ENCODE assay signal across 12 cellular contexts in the genomic region with DNA sequence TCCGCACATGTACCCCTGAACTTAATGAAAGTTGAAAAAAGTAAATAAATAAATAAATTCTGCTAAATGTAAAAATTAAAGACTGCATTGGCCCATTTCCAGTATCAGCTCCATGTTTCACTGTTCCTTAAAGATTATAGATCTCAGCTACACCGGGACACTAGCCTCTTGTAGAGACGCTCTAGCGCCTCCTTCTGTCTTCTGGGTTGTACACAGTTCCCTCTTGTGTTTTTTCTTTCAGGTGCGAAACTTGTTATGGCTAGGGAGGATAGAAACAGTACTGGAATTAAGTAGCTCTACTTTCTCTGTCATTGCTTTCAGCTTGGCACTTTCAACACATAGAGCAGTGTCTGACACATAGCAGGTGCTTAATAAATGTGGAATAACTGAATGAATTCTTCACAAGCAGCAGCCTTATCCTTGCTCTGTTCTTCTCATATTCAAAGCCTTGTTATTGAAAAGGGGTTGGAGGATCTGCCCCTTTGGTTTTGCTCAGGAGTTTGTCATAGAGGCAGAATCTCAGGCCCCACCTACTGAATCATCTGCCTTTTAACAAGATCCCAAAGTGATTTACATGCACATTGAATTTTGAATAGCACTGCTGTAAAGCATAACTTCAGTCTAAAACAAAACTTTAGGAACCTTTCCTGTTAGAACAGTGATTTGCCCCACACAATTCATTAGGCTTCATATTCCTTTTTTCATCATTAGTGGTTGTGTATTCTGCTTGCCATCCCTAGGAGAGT.
DNase-seq lines count a peak whose midpoint lies in the region; ATAC-seq, FAIRE-seq and TF ChIP-seq lines count a peak whose summit lies in the region.
"Had no signal": no experiment of that assay in that cellular context is flagged by ENCODE, and none has a peak within 500 bp of the region (broad histone marks: within the 10 kb centered on the region; RNA-seq: fewer than 3 reads in every experiment).

No MANE protein-coding gene starts in this region.

- TF ChIP-seq POLR2A in HepG2 (IDR thresholded peaks at IDR 0.05; ENCODE audit: insufficient read depth in 1 of 2, low read depth in 2 of 2, low read length in 2 of 2) = no peak
- no peak for TF ChIP-seq POLR2A in right lobe of liver (IDR thresholded peaks at IDR 0.05)

- TF ChIP-seq EP300 in HepG2 (IDR thresholded peaks at IDR 0.05; ENCODE audit: low read depth in 2 of 2, low read length in 2 of 2) (no peak), HepG2 (CRISPR knock-in tag; IDR thresholded peaks at IDR 0.05; ENCODE audit: borderline replicate concordance) (no peak)

- DNase-seq in HepG2 (ENCODE audit: low spot score) = no peak
- no peak for DNase-seq in right lobe of liver
- DNase-seq in OCI-M1 (lab: John Stamatoyannopoulos, UW) = peak; percentile 53
- DNase-seq in fibroblast of villous mesenchyme (ENCODE audit: low read depth) = no peak
- no peak for DNase-seq in cerebellar cortex (ENCODE audit: low spot score)
- no peak for DNase-seq in H4 (ENCODE audit: low spot score)
- no peak for DNase-seq in colonic mucosa
- DNase-seq in stimulated activated CD4-positive, alpha-beta T cell treated with anti-CD3 and anti-CD28 coated beads, Interleukin-4, amount 100 ng/mL, for 4 hours = no peak
- DNase-seq: CD8-positive, alpha-beta memory T cell; esophagus squamous epithelium; stimulated activated CD4-positive, alpha-beta T cell treated with anti-CD3 and anti-CD28 coated beads, Interleukin-15, amount 100 ng/mL, for 24 hours; substantia nigra had no signal

- intact Hi-C loops in HepG2 (cut with micrococcal nuclease; ENCODE audit: unreplicated experiment) (no loop called here), right lobe of liver (cut with DNase I) (no loop called here), colonic mucosa (cut with DNase I) (no loop called here)

- TF ChIP-seq CTCF in HepG2 (CRISPR knock-in tag; IDR thresholded peaks at IDR 0.05) = 0 out of 2 replicates have a peak, but pooled peaks have one; percentile 19
- peak in 2 of 4 donors; percentile 12 to 24 for TF ChIP-seq CTCF in right lobe of liver (IDR thresholded peaks at IDR 0.05)
- TF ChIP-seq CTCF in fibroblast of villous mesenchyme (IDR thresholded peaks at IDR 0.05; ENCODE audit: insufficient read depth, low read depth, low read length) = peak; percentile 40
- no peak for TF ChIP-seq CTCF in colonic mucosa (IDR thresholded peaks at IDR 0.05)

- CTCF ChIA-PET in HepG2 (lab: Yijun Ruan, JAX; ENCODE audit: low intra/inter-chr PET ratio, low total read pairs) = no interaction called here

- ATAC-seq in HepG2 (no peak), right lobe of liver (no peak)

- no peak overlapping the region for H3K4me2 ChIP-seq in HepG2 (ENCODE audit: low read depth, low read length)

- H3K27me3 ChIP-seq in HepG2 (ENCODE audit: control insufficient read depth in 1 of 2, insufficient read depth in 2 of 2, low read length in 2 of 2) (no peaks in the 10 kb centered on the region), right lobe of liver (no peaks in the 10 kb centered on the region), colonic mucosa (no peaks in the 10 kb centered on the region)
- H3K27me3 ChIP-seq: esophagus squamous epithelium had no signal

- no peak overlapping the region for H3K9ac ChIP-seq in HepG2 (ENCODE audit: insufficient read depth, low read depth, low read length)
- H3K9ac ChIP-seq in colonic mucosa (ENCODE audit: low read depth in 2 of 2, low read length in 2 of 2) = no peak overlapping the region

- WGBS in HepG2 (ENCODE audit: low lambda C conversion rate) = 93% methylated on average over 5 of the region's 5 CpGs
- WGBS in right lobe of liver (ENCODE audit: insufficient coverage, low coverage, low lambda C conversion rate, missing lambda C conversion rate) = 84% methylated on average over 5 of the region's 5 CpGs

- no peaks in the 10 kb centered on the region for H3K4me1 ChIP-seq in HepG2 (ENCODE audit: insufficient read depth, low read length)
- no peaks in the 10 kb centered on the region for H3K4me1 ChIP-seq in right lobe of liver
- H3K4me1 ChIP-seq in colonic mucosa = no peaks in the 10 kb centered on the region

- H3K79me2 ChIP-seq in HepG2 (ENCODE audit: insufficient read depth, low read length) = no peaks in the 10 kb centered on the region

- H3K9me3 ChIP-seq in HepG2 (ENCODE audit: low read length) (no peaks in the 10 kb centered on the region), right lobe of liver (no peaks in the 10 kb centered on the region), colonic mucosa (no peaks in the 10 kb centered on the region)
- H3K9me3 ChIP-seq: esophagus squamous epithelium had no signal

- H4K20me1 ChIP-seq in HepG2 (ENCODE audit: insufficient read depth, low read length) = no peaks in the 10 kb centered on the region

- no peak overlapping the region for H2AFZ ChIP-seq in HepG2 (ENCODE audit: low read length)

- no peaks in the 10 kb centered on the region; a peak in 1 of 5 replicates for H3K36me3 ChIP-seq in HepG2 (replicated peaks in 1 of 2; ENCODE audit: control insufficient read depth in 1 of 2, insufficient read depth in 2 of 2, low read length in 2 of 2)
- no peaks in the 10 kb centered on the region for H3K36me3 ChIP-seq in right lobe of liver
- H3K36me3 ChIP-seq in colonic mucosa = no peaks in the 10 kb centered on the region

- H3K4me3 ChIP-seq in HepG2 (replicated peaks in 1 of 3; ENCODE audit: insufficient read depth in 1 of 3, low read depth in 2 of 3, low read length in 3 of 3) (no peak overlapping the region), right lobe of liver (no peak overlapping the region), fibroblast of villous mesenchyme (ENCODE audit: low read depth, low read length) (no peak overlapping the region), colonic mucosa (no peak overlapping the region)
- H3K4me3 ChIP-seq: esophagus squamous epithelium had no signal

- FAIRE-seq in HepG2 (lab: Jason Lieb, UNC) = no peak

- no peak overlapping the region for H3K27ac ChIP-seq in HepG2 (ENCODE audit: extremely low read length, insufficient read depth, low read length)
- H3K27ac ChIP-seq in right lobe of liver = no peak overlapping the region
- H3K27ac ChIP-seq in colonic mucosa = no peak overlapping the region
- H3K27ac ChIP-seq: esophagus squamous epithelium had no signal

- no TSS peak for BruUV-seq in HepG2 (replicated peaks; lab: Mats Ljungman, UMichigan)

- in situ Hi-C loops in HepG2 (cut with HindIII; ENCODE audit: extremely low pct_ligation_motif_present, low pct_unique_long_range_greater_than_20kb) = no loop called here

- no peak for TF ChIP-seq RAD21 in HepG2 (CRISPR knock-in tag; IDR thresholded peaks at IDR 0.05)

- POLR2A ChIA-PET in HepG2 (lab: Yijun Ruan, JAX) = no interaction called here

TF ChIP-seq in HepG2, 621 proteins besides CTCF, POLR2A, EP300 and RAD21:
- no peak for TF ChIP-seq BHLHE40 (IDR thresholded peaks at IDR 0.05; ENCODE audit: low read length)
- no peak for TF ChIP-seq RBAK (CRISPR knock-in tag; IDR thresholded peaks at IDR 0.05)
- TF ChIP-seq FOXM1 (CRISPR knock-in tag; IDR thresholded peaks at IDR 0.05) = no peak
- TF ChIP-seq, protein P1, sequence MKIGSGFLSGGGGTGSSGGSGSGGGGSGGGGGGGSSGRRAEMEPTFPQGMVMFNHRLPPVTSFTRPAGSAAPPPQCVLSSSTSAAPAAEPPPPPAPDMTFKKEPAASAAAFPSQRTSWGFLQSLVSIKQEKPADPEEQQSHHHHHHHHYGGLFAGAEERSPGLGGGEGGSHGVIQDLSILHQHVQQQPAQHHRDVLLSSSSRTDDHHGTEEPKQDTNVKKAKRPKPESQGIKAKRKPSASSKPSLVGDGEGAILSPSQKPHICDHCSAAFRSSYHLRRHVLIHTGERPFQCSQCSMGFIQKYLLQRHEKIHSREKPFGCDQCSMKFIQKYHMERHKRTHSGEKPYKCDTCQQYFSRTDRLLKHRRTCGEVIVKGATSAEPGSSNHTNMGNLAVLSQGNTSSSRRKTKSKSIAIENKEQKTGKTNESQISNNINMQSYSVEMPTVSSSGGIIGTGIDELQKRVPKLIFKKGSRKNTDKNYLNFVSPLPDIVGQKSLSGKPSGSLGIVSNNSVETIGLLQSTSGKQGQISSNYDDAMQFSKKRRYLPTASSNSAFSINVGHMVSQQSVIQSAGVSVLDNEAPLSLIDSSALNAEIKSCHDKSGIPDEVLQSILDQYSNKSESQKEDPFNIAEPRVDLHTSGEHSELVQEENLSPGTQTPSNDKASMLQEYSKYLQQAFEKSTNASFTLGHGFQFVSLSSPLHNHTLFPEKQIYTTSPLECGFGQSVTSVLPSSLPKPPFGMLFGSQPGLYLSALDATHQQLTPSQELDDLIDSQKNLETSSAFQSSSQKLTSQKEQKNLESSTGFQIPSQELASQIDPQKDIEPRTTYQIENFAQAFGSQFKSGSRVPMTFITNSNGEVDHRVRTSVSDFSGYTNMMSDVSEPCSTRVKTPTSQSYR (CRISPR knock-in tag; IDR thresholded peaks at IDR 0.05; ENCODE audit: borderline replicate concordance) = no peak
- TF ChIP-seq ZNF672 (CRISPR knock-in tag; IDR thresholded peaks at IDR 0.05) = no peak
- TF ChIP-seq SP140L (CRISPR knock-in tag; IDR thresholded peaks at IDR 0.05; ENCODE audit: borderline replicate concordance) = no peak
- TF ChIP-seq PRMT3 (CRISPR knock-in tag; IDR thresholded peaks at IDR 0.05; ENCODE audit: borderline replicate concordance, low read depth) = no peak
- no peak for TF ChIP-seq ZNF441 (CRISPR knock-in tag; IDR thresholded peaks at IDR 0.05; ENCODE audit: borderline replicate concordance)
- TF ChIP-seq MIER2 (CRISPR knock-in tag; IDR thresholded peaks at IDR 0.05) = no peak
- no peak for TF ChIP-seq ZSCAN29 (CRISPR knock-in tag; conservative IDR thresholded peaks at IDR 0.05)
- TF ChIP-seq ZNF614 (CRISPR knock-in tag; IDR thresholded peaks at IDR 0.05; ENCODE audit: borderline replicate concordance) = no peak
- TF ChIP-seq HOXD1 (CRISPR knock-in tag; IDR thresholded peaks at IDR 0.05) = no peak
- TF ChIP-seq DBP (CRISPR knock-in tag; IDR thresholded peaks at IDR 0.05; ENCODE audit: not compliant biosample characterization) = no peak
- TF ChIP-seq ZNF124 (CRISPR knock-in tag; IDR thresholded peaks at IDR 0.05) = no peak
